ENCODE assay signal across 10 cellular contexts in the genomic region with DNA sequence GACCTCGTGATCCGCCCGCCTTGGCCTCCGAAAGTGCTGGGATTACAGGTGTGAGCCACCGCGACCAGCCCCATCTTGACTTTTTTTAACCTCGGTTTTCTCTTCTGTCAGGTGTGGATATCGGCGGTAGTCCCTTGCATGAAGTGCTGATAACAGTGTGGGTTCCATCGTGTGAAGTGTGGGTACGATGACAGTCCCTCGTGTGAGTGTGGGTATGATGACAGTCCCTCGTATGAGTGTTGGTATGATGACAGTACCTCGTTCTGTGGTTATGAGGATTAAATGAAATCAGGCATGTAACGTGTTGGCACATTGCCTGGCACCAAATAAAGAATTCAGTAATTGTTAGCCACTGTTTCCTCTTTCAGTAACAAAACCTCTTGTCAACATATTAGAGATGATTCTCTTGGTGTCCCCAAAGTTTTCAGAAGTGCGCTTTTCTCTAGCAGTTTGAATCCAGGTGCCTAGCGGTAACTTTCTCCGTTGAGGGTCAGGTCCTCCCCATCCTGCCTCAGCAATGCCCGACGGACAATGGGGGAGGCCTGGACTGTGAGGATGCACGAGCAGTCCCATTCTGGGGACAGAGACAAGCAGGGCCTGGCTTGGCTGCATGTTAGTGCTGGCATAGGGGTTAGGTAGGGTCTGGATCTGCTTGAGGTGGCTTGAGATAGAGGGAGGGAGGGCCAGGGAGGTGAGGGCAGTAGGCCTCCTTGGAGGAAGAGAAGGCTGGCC. TPM values are rescaled to one million over a fixed set of nuclear protein-coding genes. Genes with fewer than 3 reads are reported as not detected.
DNase-seq lines count a peak whose midpoint lies in the region; ATAC-seq, FAIRE-seq and TF ChIP-seq lines count a peak whose summit lies in the region.
"Had no signal": no experiment of that assay in that cellular context is flagged by ENCODE, and none has a peak within 500 bp of the region (broad histone marks: within the 10 kb centered on the region; RNA-seq: fewer than 3 reads in every experiment).

No MANE protein-coding gene starts in this region.

- CTCF ChIA-PET in WTC11 (lab: Charles Lee): no interaction called here

- no peak overlapping the region for H3K4ac ChIP-seq in mesenchymal stem cell (ENCODE audit: low read depth in 1 of 2, low read length in 2 of 2)

- H2BK5ac ChIP-seq in mesenchymal stem cell (ENCODE audit: low read depth, low read length, poor library complexity, severe bottlenecking): no peak overlapping the region

- H3K27me3 Mint-ChIP-seq in WTC11 (ENCODE audit: low read depth) (no peaks in the 10 kb centered on the region), naive B cell (no peaks in the 10 kb centered on the region), type B pancreatic cell (no peaks in the 10 kb centered on the region)

- H2BK12ac ChIP-seq in mesenchymal stem cell (ENCODE audit: low read length in 2 of 2): peak overlapping the region in 1 of 2 experiments; percentile 11

- no peak for TF ChIP-seq POLR2A in upper lobe of left lung (IDR thresholded peaks at IDR 0.05)

- no peak overlapping the region for H2AK5ac ChIP-seq in mesenchymal stem cell (ENCODE audit: low read length, severe bottlenecking)

- H4K8ac ChIP-seq in mesenchymal stem cell (ENCODE audit: low read length): no peak overlapping the region

- no peak overlapping the region for H3K4me3 ChIP-seq in BLaER1 treated with 17β-estradiol and CSF1 and Interleukin-3, amounts not matched to agents 10 nM and 100 nM
- no peak overlapping the region for H3K4me3 ChIP-seq in mesenchymal stem cell (ENCODE audit: insufficient read depth in 1 of 2, low read depth in 1 of 2, low read length in 2 of 2)
- H3K4me3 ChIP-seq in upper lobe of left lung: no peak overlapping the region

- H3K23ac ChIP-seq in mesenchymal stem cell (ENCODE audit: low read length in 2 of 2): peak overlapping the region in 1 of 2 experiments; percentile 35

- H3K36me3 Mint-ChIP-seq in WTC11 (peaks cover 3% of the 10 kb centered on the region), naive B cell (no peaks in the 10 kb centered on the region), type B pancreatic cell (peaks cover 4% of the 10 kb centered on the region)

- no peak overlapping the region for H4K91ac ChIP-seq in mesenchymal stem cell (ENCODE audit: low read length)

- DNase-seq in GM18507 (ENCODE audit: extremely low spot score, insufficient read length, low read depth) (no peak), WTC11 (ENCODE audit: low spot score) (no peak), naive B cell (peak; percentile 3), mesenchymal stem cell (no peak), type B pancreatic cell (ENCODE audit: extremely low spot score, unreplicated experiment) (no peak), COLO829 (ENCODE audit: low spot score) (no peak), upper lobe of left lung (no peak)
- DNase-seq: EL, Kasumi-1 had no signal

- H3K9me3 ChIP-seq in BLaER1 treated with 17β-estradiol and CSF1 and Interleukin-3, amounts not matched to agents 10 nM and 100 nM (replicated peaks in 1 of 11): no peaks in the 10 kb centered on the region
- H3K9me3 ChIP-seq in mesenchymal stem cell (ENCODE audit: control insufficient read depth, low read length) (no peaks in the 10 kb centered on the region), upper lobe of left lung (no peaks in the 10 kb centered on the region)

- H2AFZ ChIP-seq in mesenchymal stem cell (ENCODE audit: low read depth, low read length): no peak overlapping the region

- H3K4me1 Mint-ChIP-seq in WTC11 (peaks cover 40% of the 10 kb centered on the region), naive B cell (peaks cover 49 to 90% (median 73%) of the 10 kb centered on the region in 3 donors), type B pancreatic cell (ENCODE audit: unreplicated experiment) (peaks cover 24% of the 10 kb centered on the region)

- no peak overlapping the region for H2BK120ac ChIP-seq in mesenchymal stem cell (ENCODE audit: low read depth, low read length)

- H3K9me3 Mint-ChIP-seq in WTC11 (no peaks in the 10 kb centered on the region), naive B cell (no peaks in the 10 kb centered on the region), type B pancreatic cell (no peaks in the 10 kb centered on the region)

- peak overlapping the region; percentile 72 for H3K27ac Mint-ChIP-seq in WTC11
- H3K27ac Mint-ChIP-seq in naive B cell: peak overlapping the region; percentile 47 to 91 (median 79)
- H3K27ac Mint-ChIP-seq in type B pancreatic cell: no peak overlapping the region

- H3K79me1 ChIP-seq in mesenchymal stem cell (replicated peaks; ENCODE audit: low read length, poor library complexity, severe bottlenecking): peaks cover 12% of the 10 kb centered on the region

- H3K9ac ChIP-seq in BLaER1 treated with 17β-estradiol and CSF1 and Interleukin-3, amounts not matched to agents 10 nM and 100 nM: peak overlapping the region in 6 of 11 experiments; percentile 18 to 28 (median 22); a peak in 5 of 22 replicates
- no peak overlapping the region for H3K9ac ChIP-seq in mesenchymal stem cell (ENCODE audit: low read length)

- TF ChIP-seq CTCF in WTC11 (IDR thresholded peaks at IDR 0.05): no peak
- TF ChIP-seq CTCF in type B pancreatic cell (conservative IDR thresholded peaks at IDR 0.05): no peak
- no peak for TF ChIP-seq CTCF in upper lobe of left lung (IDR thresholded peaks at IDR 0.05)

- H3K4me1 ChIP-seq in BLaER1 treated with 17β-estradiol and CSF1 and Interleukin-3, amounts not matched to agents 10 nM and 100 nM: peaks cover 73 to 97% (median 95%) of the 10 kb centered on the region in 10 experiments
- peaks cover 18% of the 10 kb centered on the region for H3K4me1 ChIP-seq in mesenchymal stem cell (ENCODE audit: control insufficient read depth, insufficient read depth, low read depth, low read length)
- H3K4me1 ChIP-seq in upper lobe of left lung: peaks cover 23 to 67% (median 34%) of the 10 kb centered on the region in 4 donors

- H3K27ac ChIP-seq in BLaER1 treated with 17β-estradiol and CSF1 and Interleukin-3, amounts not matched to agents 10 nM and 100 nM: peak overlapping the region in 6 of 11 experiments; percentile 4 to 54 (median 28); a peak in 8 of 22 replicates
- no peak overlapping the region for H3K27ac ChIP-seq in mesenchymal stem cell (ENCODE audit: low read length, poor library complexity, severe bottlenecking)
- H3K27ac ChIP-seq in upper lobe of left lung: no peak overlapping the region

- no peak overlapping the region for H2BK15ac ChIP-seq in mesenchymal stem cell (ENCODE audit: low read depth, poor library complexity, severe bottlenecking)

- peaks cover 100% of the 10 kb centered on the region in 11 experiments for H4K20me1 ChIP-seq in BLaER1 treated with 17β-estradiol and CSF1 and Interleukin-3, amounts not matched to agents 10 nM and 100 nM

- H3K18ac ChIP-seq in mesenchymal stem cell (ENCODE audit: low read depth in 1 of 2, low read length in 2 of 2): no peak overlapping the region

- ATAC-seq in WTC11 (no peak), naive B cell (ENCODE audit: low read depth in 2 of 2) (peak; percentile 50 to 57), upper lobe of left lung (ENCODE audit: low FRiP score in 2 of 2) (no peak)

- peaks cover 0 to 51% (median 32%) of the 10 kb centered on the region in 11 experiments; a peak in 18 of 22 replicates for H3K36me3 ChIP-seq in BLaER1 treated with 17β-estradiol and CSF1 and Interleukin-3, amounts not matched to agents 10 nM and 100 nM
- H3K36me3 ChIP-seq in mesenchymal stem cell (ENCODE audit: control insufficient read depth in 1 of 2, insufficient read depth in 2 of 2, low read depth in 1 of 2, low read length in 2 of 2) (peaks cover 0 to 7% of the 10 kb centered on the region in 2 experiments), upper lobe of left lung (no peaks in the 10 kb centered on the region)

- peak; percentile 77 for FAIRE-seq in GM18507 (lab: Jason Lieb, UNC)

- TF ChIP-seq EP300 in upper lobe of left lung (IDR thresholded peaks at IDR 0.05): no peak

- no peak overlapping the region for H3K4me3 Mint-ChIP-seq in WTC11
- H3K4me3 Mint-ChIP-seq in naive B cell: peak overlapping the region in 7 of 8 donors; percentile 4 to 81 (median 69)
- H3K4me3 Mint-ChIP-seq in type B pancreatic cell: no peak overlapping the region

- peak overlapping the region; percentile 37 to 86 (median 74) for H3K4me2 ChIP-seq in BLaER1 treated with 17β-estradiol and CSF1 and Interleukin-3, amounts not matched to agents 10 nM and 100 nM
- no peak overlapping the region for H3K4me2 ChIP-seq in mesenchymal stem cell (ENCODE audit: low read length, poor library complexity, severe bottlenecking)

- WGBS in mesenchymal stem cell: 98% methylated on average over 20 of the region's 21 CpGs
- WGBS in upper lobe of left lung, 2 donors: 69 to 80% methylated on average over 21 of the region's 21 CpGs

- POLR2A ChIA-PET in WTC11 (lab: Charles Lee): no interaction called here

- no peak overlapping the region for H3K14ac ChIP-seq in mesenchymal stem cell (ENCODE audit: low read length in 2 of 2)

- H3K27me3 ChIP-seq in BLaER1 treated with 17β-estradiol and CSF1 and Interleukin-3, amounts not matched to agents 10 nM and 100 nM: no peaks in the 10 kb centered on the region
- H3K27me3 ChIP-seq in mesenchymal stem cell (ENCODE audit: control insufficient read depth in 1 of 2, insufficient read depth in 1 of 2, low read length in 2 of 2): no peaks in the 10 kb centered on the region
- no peaks in the 10 kb centered on the region for H3K27me3 ChIP-seq in upper lobe of left lung

TF ChIP-seq in WTC11, 78 proteins besides CTCF, POLR2A, EP300 and RAD21 (continues in another document):
- TF ChIP-seq, protein P1, sequence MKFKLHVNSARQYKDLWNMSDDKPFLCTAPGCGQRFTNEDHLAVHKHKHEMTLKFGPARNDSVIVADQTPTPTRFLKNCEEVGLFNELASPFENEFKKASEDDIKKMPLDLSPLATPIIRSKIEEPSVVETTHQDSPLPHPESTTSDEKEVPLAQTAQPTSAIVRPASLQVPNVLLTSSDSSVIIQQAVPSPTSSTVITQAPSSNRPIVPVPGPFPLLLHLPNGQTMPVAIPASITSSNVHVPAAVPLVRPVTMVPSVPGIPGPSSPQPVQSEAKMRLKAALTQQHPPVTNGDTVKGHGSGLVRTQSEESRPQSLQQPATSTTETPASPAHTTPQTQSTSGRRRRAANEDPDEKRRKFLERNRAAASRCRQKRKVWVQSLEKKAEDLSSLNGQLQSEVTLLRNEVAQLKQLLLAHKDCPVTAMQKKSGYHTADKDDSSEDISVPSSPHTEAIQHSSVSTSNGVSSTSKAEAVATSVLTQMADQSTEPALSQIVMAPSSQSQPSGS (CRISPR knock-in tag; IDR thresholded peaks at IDR 0.05; ENCODE audit: borderline replicate concordance, low read depth): no peak

RNA-seq across cellular contexts. Expression of a gene that starts 15.3 kb away (rescaled TPM):
- total RNA-seq in WTC11 (2021) (186 to 209 TPM (median 189 TPM) in 3 replicates), type B pancreatic cell (ENCODE audit: low replicate concordance) (102 and 113 TPM in 2 replicates), upper lobe of left lung (100 to 1,000 TPM in 2 of 6 donors, 10 to 100 TPM in 4; 60.8 to 182 (median 88.0) TPM)
- polyA plus RNA-seq in naive B cell (ENCODE audit: low read depth in 6 of 6): 10 to 100 TPM in 3 of 6 donors, 1 to 10 TPM in 3; 2.2 to 19.2 (median 10.6) TPM
- 46.1 TPM for polyA plus RNA-seq in mesenchymal stem cell (2013, experiment 1 of 2)
- 42.5 TPM for polyA plus RNA-seq in mesenchymal stem cell (2013, experiment 2 of 2)

Comparison
In these comparisons a context has a peak if more than half of its experiments do, and no peak if none do; other contexts are left out.
1. H3K27ac ChIP-seq: peak in BLaER1 treated with 17β-estradiol and CSF1 and Interleukin-3, amounts not matched to agents 10 nM and 100 nM (6 of 11); none in mesenchymal stem cell (single experiment) and upper lobe of left lung (0 of 4).
2. ATAC-seq: peak in naive B cell (2 of 2); none in WTC11 (single experiment) and upper lobe of left lung (0 of 2).
3. H3K4me3 Mint-ChIP-seq: peak in naive B cell (7 of 8); none in WTC11 (single experiment) and type B pancreatic cell (single experiment).